ENCODE assay signal across 1 cellular context in the genomic region with DNA sequence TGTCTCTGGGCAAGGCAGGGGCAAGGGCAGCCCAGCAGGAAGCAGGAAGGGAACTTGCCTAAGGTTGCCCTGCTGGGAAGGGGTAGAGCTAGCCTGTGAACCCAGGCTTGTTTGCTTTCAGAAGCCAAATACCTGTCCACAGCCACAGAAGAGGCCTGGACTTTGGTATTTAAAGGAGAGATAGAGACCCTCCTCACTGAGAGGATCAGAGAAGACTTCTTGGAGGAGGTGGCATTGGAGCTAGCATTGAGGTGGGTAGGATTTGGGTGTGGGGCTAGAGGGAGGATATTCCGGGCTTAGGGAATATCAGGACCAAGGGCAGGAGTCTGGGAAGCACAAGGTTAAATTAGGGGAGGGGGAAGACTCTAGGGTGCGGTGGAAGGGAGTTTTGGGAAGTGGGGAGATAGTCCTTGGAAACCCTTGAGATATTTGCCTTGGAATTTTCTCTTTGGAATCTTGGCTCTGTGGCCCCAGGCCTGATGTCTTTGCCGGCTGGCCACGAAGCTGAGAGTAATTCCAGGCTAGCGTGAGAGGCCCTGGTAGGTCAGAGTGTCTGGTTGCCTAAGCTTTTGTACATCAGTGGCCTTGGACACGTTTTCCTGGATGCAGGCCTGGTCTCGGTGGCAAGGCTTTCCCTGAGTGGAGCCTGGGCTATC.
TF ChIP-seq lines count a peak whose summit lies in the region.

No MANE protein-coding gene starts in this region.

TF ChIP-seq in H1, 55 proteins besides CTCF, POLR2A, EP300 and RAD21:
- TF ChIP-seq, protein P1, sequence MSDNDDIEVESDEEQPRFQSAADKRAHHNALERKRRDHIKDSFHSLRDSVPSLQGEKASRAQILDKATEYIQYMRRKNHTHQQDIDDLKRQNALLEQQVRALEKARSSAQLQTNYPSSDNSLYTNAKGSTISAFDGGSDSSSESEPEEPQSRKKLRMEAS (IDR thresholded peaks at IDR 0.05) = no peak
